1 cellular context compared by ENCODE assay signal in the genomic region with DNA sequence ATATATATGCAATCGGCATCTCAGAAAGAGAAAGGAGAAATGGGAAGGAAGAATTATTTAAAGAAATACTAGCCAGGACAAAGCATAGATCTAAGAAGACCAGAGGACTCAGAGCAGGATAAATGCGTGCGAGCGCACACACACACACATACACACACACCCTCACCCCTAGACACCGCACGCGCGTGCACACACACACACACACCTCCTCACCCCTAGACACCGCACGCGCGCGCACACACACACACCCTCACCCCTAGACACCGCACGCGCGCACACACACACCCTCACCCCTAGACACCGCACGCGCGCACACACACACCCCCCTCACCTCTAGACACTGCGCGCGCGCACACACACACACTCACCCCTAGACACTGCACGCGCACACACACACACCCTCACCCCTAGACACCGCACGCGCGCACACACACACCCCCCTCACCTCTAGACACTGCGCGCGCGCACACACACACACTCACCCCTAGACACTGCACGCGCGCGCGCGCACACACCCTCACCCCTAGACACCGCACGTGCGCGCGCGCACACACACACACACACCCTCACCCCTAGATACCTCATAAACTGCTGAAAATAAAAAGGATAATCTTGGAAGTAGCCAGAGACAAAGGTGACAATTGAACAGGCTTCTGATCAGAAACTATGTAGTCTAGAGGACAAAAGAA. TPM values are rescaled to one million over a fixed set of nuclear protein-coding genes. Genes with fewer than 3 reads are reported as not detected.
"Had no signal": no experiment of that assay in that cellular context is flagged by ENCODE, and none has a peak within 500 bp of the region (broad histone marks: within the 10 kb centered on the region; RNA-seq: fewer than 3 reads in every experiment).

No MANE protein-coding gene starts in this region.

RNA-seq across cellular contexts. Expression of a gene that starts 44.2 kb away (rescaled TPM):
- total RNA-seq: transverse colon had no signal
